1 cellular context compared by ENCODE assay signal in the genomic region with DNA sequence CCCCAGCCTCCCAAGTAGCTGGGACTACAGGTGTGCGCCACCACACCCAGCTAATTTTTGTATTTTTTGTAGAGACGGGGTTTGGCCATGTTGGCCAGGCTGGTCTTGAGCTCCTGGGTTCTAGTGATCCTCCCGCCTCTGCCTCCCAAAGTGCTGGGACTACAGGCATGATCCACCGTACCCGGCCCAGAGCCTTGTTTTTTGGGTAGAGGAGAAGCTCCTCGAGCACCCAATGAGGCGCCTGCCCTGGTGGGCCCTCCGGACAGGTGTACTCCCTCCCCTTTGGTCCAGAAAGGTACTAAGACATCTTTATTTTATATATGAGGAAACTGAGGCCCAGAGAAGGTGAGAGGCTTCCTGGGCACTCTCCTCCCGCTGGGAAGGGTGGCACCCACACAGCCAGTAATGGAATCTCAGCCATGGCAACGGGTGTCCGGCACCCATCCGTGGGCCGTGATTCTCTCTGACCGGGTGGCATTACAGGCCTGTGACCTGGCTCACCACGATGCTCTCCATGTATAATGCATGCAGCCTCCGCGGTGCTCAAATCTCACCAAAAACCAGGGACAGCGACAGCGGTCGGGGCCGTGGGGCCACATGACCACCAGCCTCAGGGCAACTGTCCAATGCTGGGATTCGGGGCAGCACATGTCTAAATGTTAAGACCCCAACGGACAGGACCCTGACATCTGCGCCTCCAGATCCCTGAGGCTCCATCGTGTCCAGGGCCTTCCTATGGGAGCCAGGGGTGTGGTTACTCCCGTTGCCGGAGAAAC.
TF ChIP-seq lines count a peak whose summit lies in the region.

No MANE protein-coding gene starts in this region.

TF ChIP-seq in HepG2, 621 proteins besides CTCF, POLR2A, EP300 and RAD21:
- TF ChIP-seq ZNF674 (CRISPR knock-in tag; IDR thresholded peaks at IDR 0.05; ENCODE audit: low read depth) (no peak), ZNF460 (CRISPR knock-in tag; IDR thresholded peaks at IDR 0.05; ENCODE audit: borderline replicate concordance) (peak; percentile 62; the same call in 1 of the 2 replicates), MYC (CRISPR knock-in tag; IDR thresholded peaks at IDR 0.05; ENCODE audit: borderline replicate concordance) (no peak), DMAP1 (CRISPR knock-in tag; IDR thresholded peaks at IDR 0.05) (no peak)
- TF ChIP-seq, protein P1, sequence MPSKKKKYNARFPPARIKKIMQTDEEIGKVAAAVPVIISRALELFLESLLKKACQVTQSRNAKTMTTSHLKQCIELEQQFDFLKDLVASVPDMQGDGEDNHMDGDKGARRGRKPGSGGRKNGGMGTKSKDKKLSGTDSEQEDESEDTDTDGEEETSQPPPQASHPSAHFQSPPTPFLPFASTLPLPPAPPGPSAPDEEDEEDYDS (CRISPR knock-in tag; IDR thresholded peaks at IDR 0.05): no peak
